ENCODE assay signal across 1 cellular context in genomic region chr5:173744527-173744926, GRCh38.
TF ChIP-seq lines count a peak whose summit lies in the region.

No MANE protein-coding gene starts in this region.

TF ChIP-seq in SK-N-SH, 30 proteins besides CTCF, POLR2A, EP300 and RAD21 (continued from another document):
- TF ChIP-seq REST (IDR thresholded peaks at IDR 0.05; ENCODE audit: low read depth, low read length) (no peak), FOXM1 (IDR thresholded peaks at IDR 0.05; ENCODE audit: low read depth) (no peak), NFIC (IDR thresholded peaks at IDR 0.05; ENCODE audit: borderline replicate concordance) (no peak), ZBTB33 (IDR thresholded peaks at IDR 0.05; ENCODE audit: borderline replicate concordance, low read depth) (no peak), GATA2 (CRISPR knock-in tag; IDR thresholded peaks at IDR 0.05) (no peak), GABPA (IDR thresholded peaks at IDR 0.05; ENCODE audit: low read depth) (no peak), TAF1 (IDR thresholded peaks at IDR 0.05; ENCODE audit: borderline replicate concordance, low read depth, low read length) (no peak), RCOR1 (IDR thresholded peaks at IDR 0.05; ENCODE audit: low read length) (no peak), PBX3 (IDR thresholded peaks at IDR 0.05) (no peak), IRF3 (IDR thresholded peaks at IDR 0.05; ENCODE audit: low read depth, low read length) (no peak)
